23 cellular contexts compared by ENCODE assay signal in the genomic region with DNA sequence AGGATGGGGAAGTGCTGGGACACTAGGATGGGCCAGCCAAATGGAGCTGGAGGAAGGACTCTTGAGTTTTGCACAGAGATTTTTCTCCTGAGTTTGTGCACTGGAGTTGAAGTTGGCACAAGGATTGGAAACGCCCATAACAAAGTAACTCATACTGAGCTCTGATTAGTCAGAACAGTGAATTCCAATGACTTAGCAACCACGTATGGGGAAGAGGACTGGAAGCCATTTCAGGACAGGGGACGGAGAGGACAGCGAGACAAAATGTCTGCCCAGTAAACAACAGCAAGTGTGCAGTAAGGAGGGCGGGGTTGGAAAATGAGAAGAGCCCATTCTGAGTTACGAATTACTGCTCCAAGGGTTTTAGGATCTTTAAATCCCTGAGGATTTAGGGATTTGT. TPM values are rescaled to one million over a fixed set of nuclear protein-coding genes. Genes with fewer than 3 reads are reported as not detected.
DNase-seq lines count a peak whose midpoint lies in the region; ATAC-seq and TF ChIP-seq lines count a peak whose summit lies in the region.
"Had no signal": no experiment of that assay in that cellular context is flagged by ENCODE, and none has a peak within 500 bp of the region (broad histone marks: within the 10 kb centered on the region; RNA-seq: fewer than 3 reads in every experiment).

No MANE protein-coding gene starts in this region.

- H2AFZ ChIP-seq in H9 (ENCODE audit: low read length) = no peak overlapping the region

- H2BK15ac ChIP-seq in H9 (ENCODE audit: low read depth, low read length) = no peak overlapping the region

- H3K79me1 ChIP-seq in H9 (ENCODE audit: insufficient read depth, low read depth, low read length, poor library complexity, severe bottlenecking) = no peaks in the 10 kb centered on the region

- H3K9me3 ChIP-seq in H9 (ENCODE audit: control insufficient read depth, low read depth, low read length) = no peaks in the 10 kb centered on the region
- H3K9me3 ChIP-seq: gastroesophageal sphincter, Peyer's patch, prostate gland, tibial artery had no signal

- no peak overlapping the region for H3K9ac ChIP-seq in H9 (ENCODE audit: extremely low read depth, insufficient read length, low read length)

- no peak overlapping the region for H3K56ac ChIP-seq in H9 (ENCODE audit: insufficient read length, low read depth, low read length)

- DNase-seq in EL = peak; percentile 40
- DNase-seq in NCI-H460 (ENCODE audit: extremely low read depth, low read depth) = peak; percentile 60
- DNase-seq in cardiac fibroblast (ENCODE audit: low read depth in 2 of 2) = peak; percentile 40 to 81
- DNase-seq in kidney tubule cell (ENCODE audit: low spot score) = peak; percentile 53
- no peak for DNase-seq in H9
- no peak for DNase-seq in activated naive CD4-positive, alpha-beta T cell treated with anti-CD3 and anti-CD28 coated beads, Interleukin-2, amount 10 ng/mL, durations not matched to agents 7 days and 5 days
- DNase-seq in midbrain (lab: John Stamatoyannopoulos, UW) = no peak
- DNase-seq: activated CD4-positive, alpha-beta memory T cell treated with anti-CD3 and anti-CD28 coated beads, Interleukin-2, amount 10 ng/mL, durations not matched to agents 7 days and 5 days; activated T-cell treated with anti-CD3 and anti-CD28 coated beads, Interleukin-2, amount 50 U/mL, for 4 hours; C1 segment of cervical spinal cord; NCI-H2081 treated with DMSO at 0.1 percent for 48 hours; NCI-H748 treated with DMSO at 0.1 percent for 48 hours; Peyer's patch; SW 1271; tibial artery had no signal

- no peaks in the 10 kb centered on the region for H3K23me2 ChIP-seq in H9 (ENCODE audit: insufficient read length, low read depth, low read length, poor library complexity, severe bottlenecking)

- H4K20me1 ChIP-seq in H9 (ENCODE audit: control insufficient read depth, insufficient read depth, insufficient read length) = no peaks in the 10 kb centered on the region

- no peak overlapping the region for H3T11ph ChIP-seq in H9 (ENCODE audit: low read length)

- H3K9me3 Mint-ChIP-seq in H9 = peaks cover 0 to 58% of the 10 kb centered on the region in 2 experiments; a peak in 2 of 5 replicates
- no peaks in the 10 kb centered on the region for H3K9me3 Mint-ChIP-seq in activated naive CD4-positive, alpha-beta T cell treated with anti-CD3 and anti-CD28 coated beads, Interleukin-2, amount 10 ng/mL, durations not matched to agents 7 days and 5 days
- H3K9me3 Mint-ChIP-seq: activated CD4-positive, alpha-beta memory T cell treated with anti-CD3 and anti-CD28 coated beads, Interleukin-2, amount 10 ng/mL, durations not matched to agents 7 days and 5 days; activated naive CD4-positive, alpha-beta T cell treated with anti-CD3 and anti-CD28 coated beads, Interleukin-2, amount 50 U/mL, for 72 hours; activated T-cell treated with anti-CD3 and anti-CD28 coated beads, Interleukin-2, amount 50 U/mL, for 4 hours had no signal

- no peak for ATAC-seq in GM19395 (IDR thresholded peaks at IDR 0.05; ENCODE audit: unreplicated experiment)
- ATAC-seq: activated naive CD4-positive, alpha-beta T cell treated with anti-CD3 and anti-CD28 coated beads, Interleukin-2, amount 50 U/mL, for 72 hours; activated T-cell treated with anti-CD3 and anti-CD28 coated beads, Interleukin-2, amount 50 U/mL, for 4 hours; gastroesophageal sphincter; HepG2 had no signal

- H2BK5ac ChIP-seq in H9 (ENCODE audit: insufficient read length, low read length) = no peak overlapping the region

- no peaks in the 10 kb centered on the region; the same call in 1 of the 2 replicates for H3K27me3 Mint-ChIP-seq in H9 (ENCODE audit: low read depth)
- no peaks in the 10 kb centered on the region for H3K27me3 Mint-ChIP-seq in activated naive CD4-positive, alpha-beta T cell treated with anti-CD3 and anti-CD28 coated beads, Interleukin-2, amount 10 ng/mL, durations not matched to agents 7 days and 5 days
- H3K27me3 Mint-ChIP-seq: activated CD4-positive, alpha-beta memory T cell treated with anti-CD3 and anti-CD28 coated beads, Interleukin-2, amount 10 ng/mL, durations not matched to agents 7 days and 5 days had no signal

- no peaks in the 10 kb centered on the region; a peak in 1 of 7 replicates for H3K36me3 Mint-ChIP-seq in H9 (ENCODE audit: insufficient read depth in 1 of 3, low read depth in 3 of 3)
- no peaks in the 10 kb centered on the region for H3K36me3 Mint-ChIP-seq in activated naive CD4-positive, alpha-beta T cell treated with anti-CD3 and anti-CD28 coated beads, Interleukin-2, amount 10 ng/mL, durations not matched to agents 7 days and 5 days
- H3K36me3 Mint-ChIP-seq: activated naive CD4-positive, alpha-beta T cell treated with anti-CD3 and anti-CD28 coated beads, Interleukin-2, amount 50 U/mL, for 72 hours had no signal

- H3K4me1 ChIP-seq in H9 (ENCODE audit: insufficient read depth, low read length) = no peaks in the 10 kb centered on the region
- H3K4me1 ChIP-seq: prostate gland, tibial artery had no signal

- H3K27ac ChIP-seq in H9 (ENCODE audit: insufficient read length, low read depth, low read length) = no peak overlapping the region
- H3K27ac ChIP-seq: cardiac muscle cell, gastroesophageal sphincter, Peyer's patch, prostate gland, tibial artery had no signal

- H3K4ac ChIP-seq in H9 (ENCODE audit: low read depth, low read length) = no peak overlapping the region

- no peak overlapping the region for H4K8ac ChIP-seq in H9 (replicated peaks; ENCODE audit: insufficient read length, low read depth, low read length)

- no CpG with 5 or more reads among the region's 6 CpGs for WGBS in H9 (ENCODE audit: extremely low coverage, insufficient read length, low lambda C conversion rate)

- no peak overlapping the region for H2BK12ac ChIP-seq in H9 (ENCODE audit: insufficient read length, low read depth, low read length)

- no peak overlapping the region for H3K4me3 ChIP-seq in cardiac fibroblast (replicated peaks in 1 of 2; ENCODE audit: low read depth in 2 of 2, low read length in 2 of 2)
- H3K4me3 ChIP-seq: cardiac muscle cell, gastroesophageal sphincter, lung, Peyer's patch, prostate gland, tibial artery had no signal

- no peaks in the 10 kb centered on the region for H3K27me3 ChIP-seq in H9 (ENCODE audit: insufficient read depth, low read length)
- H3K27me3 ChIP-seq: cardiac muscle cell, gastroesophageal sphincter, Peyer's patch, tibial artery had no signal

- H3K27ac Mint-ChIP-seq in H9 = no peak overlapping the region
- no peak overlapping the region for H3K27ac Mint-ChIP-seq in activated naive CD4-positive, alpha-beta T cell treated with anti-CD3 and anti-CD28 coated beads, Interleukin-2, amount 10 ng/mL, durations not matched to agents 7 days and 5 days
- H3K27ac Mint-ChIP-seq: activated CD4-positive, alpha-beta memory T cell treated with anti-CD3 and anti-CD28 coated beads, Interleukin-2, amount 10 ng/mL, durations not matched to agents 7 days and 5 days; activated naive CD4-positive, alpha-beta T cell treated with anti-CD3 and anti-CD28 coated beads, Interleukin-2, amount 50 U/mL, for 72 hours; nephron had no signal

- H4K91ac ChIP-seq in H9 (ENCODE audit: insufficient read length, low read depth, low read length) = no peak overlapping the region

- no peak overlapping the region for H3K14ac ChIP-seq in H9 (ENCODE audit: insufficient read depth, low read length)

- no peak overlapping the region for H2BK20ac ChIP-seq in H9 (ENCODE audit: low read depth, low read length, poor library complexity, severe bottlenecking)

- no peak overlapping the region for H2BK120ac ChIP-seq in H9 (ENCODE audit: low read depth, low read length, poor library complexity, severe bottlenecking)

- H3K4me1 Mint-ChIP-seq in H9 = peaks cover 9 to 15% of the 10 kb centered on the region in 2 experiments
- no peaks in the 10 kb centered on the region for H3K4me1 Mint-ChIP-seq in activated naive CD4-positive, alpha-beta T cell treated with anti-CD3 and anti-CD28 coated beads, Interleukin-2, amount 10 ng/mL, durations not matched to agents 7 days and 5 days
- H3K4me1 Mint-ChIP-seq: activated CD4-positive, alpha-beta memory T cell treated with anti-CD3 and anti-CD28 coated beads, Interleukin-2, amount 10 ng/mL, durations not matched to agents 7 days and 5 days had no signal

- H3K4me3 Mint-ChIP-seq in H9 = no peak overlapping the region
- H3K4me3 Mint-ChIP-seq in activated naive CD4-positive, alpha-beta T cell treated with anti-CD3 and anti-CD28 coated beads, Interleukin-2, amount 10 ng/mL, durations not matched to agents 7 days and 5 days = no peak overlapping the region
- H3K4me3 Mint-ChIP-seq: activated CD4-positive, alpha-beta memory T cell treated with anti-CD3 and anti-CD28 coated beads, Interleukin-2, amount 10 ng/mL, durations not matched to agents 7 days and 5 days; activated T-cell treated with anti-CD3 and anti-CD28 coated beads, Interleukin-2, amount 50 U/mL, for 4 hours; nephron had no signal

- H4K5ac ChIP-seq in H9 (ENCODE audit: insufficient read length, low read depth, low read length) = no peak overlapping the region

- H2AK5ac ChIP-seq in H9 (ENCODE audit: insufficient read length, low read length) = no peak overlapping the region

- no peak for TF ChIP-seq CTCF in cardiac fibroblast (IDR thresholded peaks at IDR 0.05; ENCODE audit: low read depth, low read length)
- TF ChIP-seq CTCF in H9 (conservative IDR thresholded peaks at IDR 0.05) = no peak

- H3K4me2 ChIP-seq in H9 (ENCODE audit: insufficient read depth, insufficient read length, low read length) = no peak overlapping the region

- H3K79me2 ChIP-seq in H9 (ENCODE audit: insufficient read depth, low read length) = no peaks in the 10 kb centered on the region

- H3K23ac ChIP-seq in H9 (ENCODE audit: insufficient read length, low read depth, low read length) = no peak overlapping the region

- H3K18ac ChIP-seq in H9 (ENCODE audit: insufficient read length, low read depth, low read length) = no peak overlapping the region

- CTCF ChIA-PET in activated naive CD4-positive, alpha-beta T cell treated with anti-CD3 and anti-CD28 coated beads, Interleukin-2, amount 10 ng/mL, durations not matched to agents 7 days and 5 days (lab: Charles Lee) = interaction anchor here (1.0 to 1.5 kb wide), 2 partner anchors 36 to 47 kb away, joined by 3 to 4 read pairs; no protein-coding TSS in a partner anchor

RNA-seq across cellular contexts. Expression of a gene that starts 5.9 kb away (rescaled TPM):
- total RNA-seq in NCI-H460 (2014; rRNA removed; shearing (Covaris generic)) = not detected in 2 replicates
- polyA plus RNA-seq in NCI-H460 (2014; cell fraction: nucleus; rRNA removed) = not detected in 2 replicates
- total RNA-seq in H9 (2021) = not detected in 2 replicates
- total RNA-seq: activated CD4-positive, alpha-beta memory T cell treated with anti-CD3 and anti-CD28 coated beads, Interleukin-2, amount 10 ng/mL, durations not matched to agents 7 days and 5 days; activated naive CD4-positive, alpha-beta T cell treated with anti-CD3 and anti-CD28 coated beads, Interleukin-2, amount 50 U/mL, for 72 hours; activated T-cell treated with anti-CD3 and anti-CD28 coated beads, Interleukin-2, amount 50 U/mL, for 4 hours; cardiac muscle cell; gastroesophageal sphincter; lung; Peyer's patch; prostate gland had no signal
- polyA plus RNA-seq: lung had no signal

RNA-seq across cellular contexts. Expression of a gene that starts 22.9 kb away (rescaled TPM):
- not detected in 2 replicates for total RNA-seq in NCI-H460 (2014; rRNA removed; shearing (Covaris generic))
- polyA plus RNA-seq in NCI-H460 (2014; cell fraction: nucleus; rRNA removed) = not detected in 2 replicates
- total RNA-seq in H9 (2021) = not detected in 2 replicates
- total RNA-seq: activated CD4-positive, alpha-beta memory T cell treated with anti-CD3 and anti-CD28 coated beads, Interleukin-2, amount 10 ng/mL, durations not matched to agents 7 days and 5 days; activated naive CD4-positive, alpha-beta T cell treated with anti-CD3 and anti-CD28 coated beads, Interleukin-2, amount 50 U/mL, for 72 hours; activated T-cell treated with anti-CD3 and anti-CD28 coated beads, Interleukin-2, amount 50 U/mL, for 4 hours; gastroesophageal sphincter had no signal

Comparison
In these comparisons a context has a peak if more than half of its experiments do, and no peak if none do; other contexts are left out.
1. DNase-seq: peak in EL (single experiment), NCI-H460 (single experiment), cardiac fibroblast (2 of 2) and kidney tubule cell (single experiment); none in H9 (single experiment), activated naive CD4-positive, alpha-beta T cell treated with anti-CD3 and anti-CD28 coated beads, Interleukin-2, amount 10 ng/mL, durations not matched to agents 7 days and 5 days (single experiment) and midbrain (single experiment).